1 cellular context compared by ENCODE assay signal in the genomic region with DNA sequence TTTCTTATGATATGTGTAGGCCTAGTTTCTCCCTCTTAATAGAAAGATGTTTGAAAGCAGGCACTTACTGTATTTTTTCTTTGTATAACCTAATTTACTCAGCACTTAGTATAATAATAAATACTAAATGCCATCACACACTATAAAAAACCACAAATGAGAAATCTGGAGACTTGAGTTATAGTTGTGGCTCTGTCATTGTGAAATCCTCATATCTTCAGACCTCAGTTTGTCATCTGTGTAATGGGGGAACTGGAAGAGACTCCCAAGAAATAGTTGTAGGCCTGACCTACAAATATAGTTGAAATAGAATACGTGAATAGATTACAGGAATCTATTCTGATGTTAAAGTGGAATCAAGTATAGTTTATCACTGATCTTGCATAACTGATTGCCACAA.
TF ChIP-seq lines count a peak whose summit lies in the region.

No MANE protein-coding gene starts in this region.

TF ChIP-seq in SK-N-SH, 30 proteins besides CTCF, POLR2A, EP300 and RAD21 (continued from another document):
- TF ChIP-seq, protein P1, sequence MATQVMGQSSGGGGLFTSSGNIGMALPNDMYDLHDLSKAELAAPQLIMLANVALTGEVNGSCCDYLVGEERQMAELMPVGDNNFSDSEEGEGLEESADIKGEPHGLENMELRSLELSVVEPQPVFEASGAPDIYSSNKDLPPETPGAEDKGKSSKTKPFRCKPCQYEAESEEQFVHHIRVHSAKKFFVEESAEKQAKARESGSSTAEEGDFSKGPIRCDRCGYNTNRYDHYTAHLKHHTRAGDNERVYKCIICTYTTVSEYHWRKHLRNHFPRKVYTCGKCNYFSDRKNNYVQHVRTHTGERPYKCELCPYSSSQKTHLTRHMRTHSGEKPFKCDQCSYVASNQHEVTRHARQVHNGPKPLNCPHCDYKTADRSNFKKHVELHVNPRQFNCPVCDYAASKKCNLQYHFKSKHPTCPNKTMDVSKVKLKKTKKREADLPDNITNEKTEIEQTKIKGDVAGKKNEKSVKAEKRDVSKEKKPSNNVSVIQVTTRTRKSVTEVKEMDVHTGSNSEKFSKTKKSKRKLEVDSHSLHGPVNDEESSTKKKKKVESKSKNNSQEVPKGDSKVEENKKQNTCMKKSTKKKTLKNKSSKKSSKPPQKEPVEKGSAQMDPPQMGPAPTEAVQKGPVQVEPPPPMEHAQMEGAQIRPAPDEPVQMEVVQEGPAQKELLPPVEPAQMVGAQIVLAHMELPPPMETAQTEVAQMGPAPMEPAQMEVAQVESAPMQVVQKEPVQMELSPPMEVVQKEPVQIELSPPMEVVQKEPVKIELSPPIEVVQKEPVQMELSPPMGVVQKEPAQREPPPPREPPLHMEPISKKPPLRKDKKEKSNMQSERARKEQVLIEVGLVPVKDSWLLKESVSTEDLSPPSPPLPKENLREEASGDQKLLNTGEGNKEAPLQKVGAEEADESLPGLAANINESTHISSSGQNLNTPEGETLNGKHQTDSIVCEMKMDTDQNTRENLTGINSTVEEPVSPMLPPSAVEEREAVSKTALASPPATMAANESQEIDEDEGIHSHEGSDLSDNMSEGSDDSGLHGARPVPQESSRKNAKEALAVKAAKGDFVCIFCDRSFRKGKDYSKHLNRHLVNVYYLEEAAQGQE (IDR thresholded peaks at IDR 0.05; ENCODE audit: low read depth, low read length): no peak
- TF ChIP-seq MEF2A (IDR thresholded peaks at IDR 0.05; ENCODE audit: borderline replicate concordance, low read depth): no peak
